Comparison of ENCODE assay signal across 8 cellular contexts in the genomic region with DNA sequence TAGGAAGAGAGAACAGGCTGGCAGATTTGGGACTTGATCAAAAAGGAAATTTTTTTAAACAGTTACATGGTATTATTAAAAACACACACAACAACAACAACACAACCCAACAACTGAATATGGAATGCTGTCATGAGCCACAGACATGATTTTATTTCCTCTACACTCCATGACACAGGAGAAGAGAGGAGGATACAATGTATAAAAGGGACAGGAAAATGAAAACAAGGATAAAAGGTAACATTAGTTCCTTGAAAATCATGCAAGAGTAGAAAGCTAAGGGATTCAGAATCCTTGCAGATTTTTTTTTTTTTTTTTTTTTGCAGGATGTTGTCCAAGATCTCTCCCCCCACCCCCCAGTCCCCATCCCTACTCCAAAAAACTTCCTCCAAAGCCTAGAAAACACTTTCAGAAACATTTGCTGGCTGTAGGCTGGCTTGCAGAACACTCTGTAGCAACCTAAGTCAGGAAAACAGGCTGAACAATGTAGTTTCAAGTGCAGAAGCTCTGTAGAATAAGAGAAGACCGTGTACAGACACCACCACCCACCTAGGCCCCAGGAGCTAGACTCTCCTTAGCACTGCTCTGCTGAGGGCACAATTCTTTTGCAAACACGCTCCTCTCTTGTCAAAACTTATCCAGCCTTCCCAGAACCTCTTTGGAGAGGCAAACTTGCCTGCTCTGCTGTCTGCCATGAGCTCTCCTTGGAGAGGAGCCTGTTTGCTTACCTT. TPM values are rescaled to one million over a fixed set of nuclear protein-coding genes. Genes with fewer than 3 reads are reported as not detected.
DNase-seq lines count a peak whose midpoint lies in the region; TF ChIP-seq lines count a peak whose summit lies in the region.

No MANE protein-coding gene starts in this region.

- peak overlapping the region; percentile 93 for H3K27ac ChIP-seq in SU-DHL-6 (ENCODE audit: low read depth, low read length)
- peak overlapping the region; percentile 98 for H3K27ac ChIP-seq in neutrophil

- no peaks in the 10 kb centered on the region for H4K20me1 ChIP-seq in SU-DHL-6 (ENCODE audit: low read depth, low read length)

- H3K4me1 ChIP-seq in endocrine pancreas (ENCODE audit: control insufficient read depth, insufficient read depth, low read length) (peaks cover 36% of the 10 kb centered on the region), neutrophil (ENCODE audit: control insufficient read depth in 1 of 2, insufficient read depth in 1 of 2, low read depth in 1 of 2, low read length in 1 of 2) (peaks cover 99 to 100% of the 10 kb centered on the region in 2 experiments)

- peaks cover 58% of the 10 kb centered on the region for H3K79me2 ChIP-seq in SU-DHL-6 (ENCODE audit: insufficient read depth, low read length)

- H3K9me3 ChIP-seq in SU-DHL-6 (ENCODE audit: insufficient read depth, low read length) (no peaks in the 10 kb centered on the region), endocrine pancreas (ENCODE audit: control insufficient read depth, low read length) (no peaks in the 10 kb centered on the region), neutrophil (no peaks in the 10 kb centered on the region)

- peak overlapping the region; percentile 82 for H3K9ac ChIP-seq in SU-DHL-6 (ENCODE audit: low read length)
- H3K9ac ChIP-seq in endocrine pancreas (ENCODE audit: control insufficient read depth, insufficient read depth, low read length) = peak overlapping the region; percentile 35

- H3K36me3 Mint-ChIP-seq in nephron progenitor cell (ENCODE audit: low read depth) = no peaks in the 10 kb centered on the region
- H3K36me3 Mint-ChIP-seq in osteocyte (ENCODE audit: unreplicated experiment) = no peaks in the 10 kb centered on the region

- H3K4me1 Mint-ChIP-seq in nephron progenitor cell = no peaks in the 10 kb centered on the region
- peaks cover 45% of the 10 kb centered on the region for H3K4me1 Mint-ChIP-seq in osteocyte (ENCODE audit: unreplicated experiment)

- no peak for TF ChIP-seq CTCF in SU-DHL-6 (IDR thresholded peaks at IDR 0.05; ENCODE audit: insufficient read depth, low read length, poor library complexity, severe bottlenecking)
- no peak for TF ChIP-seq CTCF in neutrophil (IDR thresholded peaks at IDR 0.05)
- no peak for TF ChIP-seq CTCF in nephron progenitor cell (IDR thresholded peaks at IDR 0.05)
- TF ChIP-seq CTCF in osteocyte (IDR thresholded peaks at IDR 0.05) = no peak

- H3K36me3 ChIP-seq in SU-DHL-6 (ENCODE audit: low read length) = no peaks in the 10 kb centered on the region
- H3K36me3 ChIP-seq in endocrine pancreas (ENCODE audit: control insufficient read depth, insufficient read depth, low read length) = no peaks in the 10 kb centered on the region
- H3K36me3 ChIP-seq in neutrophil = no peaks in the 10 kb centered on the region

- no peaks in the 10 kb centered on the region for H3K9me2 ChIP-seq in SU-DHL-6 (replicated peaks; ENCODE audit: insufficient read depth, low read length)

- H3K4me3 ChIP-seq in SU-DHL-6 (ENCODE audit: insufficient read depth, low read length, poor library complexity, severe bottlenecking) (peak overlapping the region; percentile 61), endocrine pancreas (ENCODE audit: control insufficient read depth, insufficient read depth, low read length) (peak overlapping the region; percentile 68), neutrophil (ENCODE audit: low read depth in 1 of 2, low read length in 1 of 2) (peak overlapping the region; percentile 50 to 62)

- peak overlapping the region; percentile 98 for H3K4me2 ChIP-seq in SU-DHL-6 (ENCODE audit: low read depth, low read length, poor library complexity, severe bottlenecking)

- H3K27me3 ChIP-seq in SU-DHL-6 (ENCODE audit: low read length) (no peaks in the 10 kb centered on the region), endocrine pancreas (ENCODE audit: control insufficient read depth, insufficient read depth, low read length) (no peaks in the 10 kb centered on the region), neutrophil (no peaks in the 10 kb centered on the region)

- peak; percentile 6 for DNase-seq in activated effector memory CD4-positive, alpha-beta T cell treated with Interleukin-2 at 50 U/mL for 16 hours
- DNase-seq in activated effector memory CD4-positive, alpha-beta T cell treated with anti-CD3 and anti-CD28 coated beads, Interleukin-2, amount 50 U/mL, for 16 hours = no peak
- DNase-seq in nephron progenitor cell (no peak), osteocyte (ENCODE audit: extremely low spot score, unreplicated experiment) (no peak), GM03348 (ENCODE audit: low spot score) (no peak)

- no peak overlapping the region for H3K4me3 Mint-ChIP-seq in nephron progenitor cell
- H3K4me3 Mint-ChIP-seq in osteocyte (ENCODE audit: unreplicated experiment) = no peak overlapping the region

- H3K27me3 Mint-ChIP-seq in nephron progenitor cell (ENCODE audit: low read depth, poor library complexity) = no peaks in the 10 kb centered on the region
- no peaks in the 10 kb centered on the region for H3K27me3 Mint-ChIP-seq in osteocyte (ENCODE audit: unreplicated experiment)

- peaks cover 58% of the 10 kb centered on the region for H3F3A ChIP-seq in SU-DHL-6 (ENCODE audit: insufficient read depth)

- H2AFZ ChIP-seq in SU-DHL-6 (ENCODE audit: low read depth, low read length, severe bottlenecking) = no peak overlapping the region

- H3K9me3 Mint-ChIP-seq in nephron progenitor cell (no peaks in the 10 kb centered on the region), osteocyte (ENCODE audit: unreplicated experiment) (no peaks in the 10 kb centered on the region)

- H3K27ac Mint-ChIP-seq in nephron progenitor cell (no peak overlapping the region), osteocyte (ENCODE audit: unreplicated experiment) (no peak overlapping the region)

RNA-seq across cellular contexts. Expression of a gene that starts 0.8 kb away (rescaled TPM):
- 96.5 and 111 TPM in 2 replicates for total RNA-seq in osteocyte
